Comparison of ENCODE assay signal across 16 cellular contexts in genomic region chr1:157035121-157035520, GRCh38. TPM values are rescaled to one million over a fixed set of nuclear protein-coding genes. Genes with fewer than 3 reads are reported as not detected.
DNase-seq lines count a peak whose midpoint lies in the region; ATAC-seq and TF ChIP-seq lines count a peak whose summit lies in the region.
"Had no signal": no experiment of that assay in that cellular context is flagged by ENCODE, and none has a peak within 500 bp of the region (broad histone marks: within the 10 kb centered on the region; RNA-seq: fewer than 3 reads in every experiment).

No MANE protein-coding gene starts in this region.

- peaks cover 26% of the 10 kb centered on the region for H3K36me3 Mint-ChIP-seq in neural crest cell (ENCODE audit: low read depth)
- H3K36me3 Mint-ChIP-seq: CD4-positive, alpha-beta memory T cell had no signal

- in situ Hi-C loops in G401 (cut with HindIII; ENCODE audit: low sequenced_read_pairs) = no loop called here

- H3K4me3 Mint-ChIP-seq in neural crest cell = peak overlapping the region; percentile 24
- H3K4me3 Mint-ChIP-seq: CD4-positive, alpha-beta memory T cell had no signal

- H3K27ac Mint-ChIP-seq in neural crest cell (ENCODE audit: unreplicated experiment) = no peak overlapping the region
- H3K27ac Mint-ChIP-seq: CD4-positive, alpha-beta memory T cell had no signal

- TF ChIP-seq CTCF in neural crest cell (conservative IDR thresholded peaks at IDR 0.05) = no peak

- no peak for ATAC-seq in GM19397 (IDR thresholded peaks at IDR 0.05; ENCODE audit: unreplicated experiment)
- ATAC-seq in GM21381 (IDR thresholded peaks at IDR 0.05; ENCODE audit: unreplicated experiment) = no peak
- ATAC-seq in GM21786 (IDR thresholded peaks at IDR 0.05; ENCODE audit: unreplicated experiment) = no peak
- ATAC-seq: A549 had no signal

- peaks cover 62% of the 10 kb centered on the region for H3K4me1 Mint-ChIP-seq in neural crest cell
- H3K4me1 Mint-ChIP-seq: CD4-positive, alpha-beta memory T cell had no signal

- no peaks in the 10 kb centered on the region for H3K27me3 Mint-ChIP-seq in neural crest cell (ENCODE audit: low read depth)

- peaks cover 6% of the 10 kb centered on the region for H3K9me3 Mint-ChIP-seq in neural crest cell

- DNase-seq in G401 (ENCODE audit: low spot score) (peak; percentile 72), cerebellar cortex (ENCODE audit: low spot score) (peak; percentile 64), neural crest cell (ENCODE audit: low read depth, low spot score) (no peak)
- DNase-seq: 8988T; C1 segment of cervical spinal cord; Calu3; CD4-positive, alpha-beta memory T cell; COR-L47; DMS53; DMS79 treated with DMSO at 0.1 percent for 48 hours; H7; HCEC 1CT had no signal

RNA-seq across cellular contexts. Expression of gene ARHGEF11, which starts 10.4 kb away (rescaled TPM):
- total RNA-seq in G401 (2014; rRNA removed; shearing (Covaris generic)) = 20.3 and 23.1 TPM in 2 replicates
- 51.5 and 52.7 TPM in 2 replicates for total RNA-seq in neural crest cell
